Comparison of ENCODE assay signal across 12 cellular contexts in the genomic region with DNA sequence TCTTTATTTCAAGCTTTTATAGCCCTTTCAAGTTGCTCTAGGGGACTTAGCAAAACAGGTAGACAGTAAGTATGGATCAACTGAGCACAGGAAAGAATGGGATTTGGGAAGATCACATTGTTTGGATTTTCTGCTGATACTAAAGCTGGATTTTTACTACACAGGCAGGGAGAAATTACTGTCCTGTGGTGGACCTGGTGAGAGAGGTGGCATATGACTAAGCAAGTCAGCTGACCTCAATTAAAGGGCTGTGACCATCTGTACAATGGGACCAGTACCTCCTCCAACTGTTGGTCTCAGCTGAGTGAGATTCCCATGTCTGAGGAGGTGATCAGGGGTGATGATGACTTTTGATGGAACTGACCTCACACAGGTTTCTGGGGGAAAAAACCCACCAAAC. TPM values are rescaled to one million over a fixed set of nuclear protein-coding genes. Genes with fewer than 3 reads are reported as not detected.
DNase-seq lines count a peak whose midpoint lies in the region; ATAC-seq and TF ChIP-seq lines count a peak whose summit lies in the region.
"Had no signal": no experiment of that assay in that cellular context is flagged by ENCODE, and none has a peak within 500 bp of the region (broad histone marks: within the 10 kb centered on the region; RNA-seq: fewer than 3 reads in every experiment).

No MANE protein-coding gene starts in this region.

- no peaks in the 10 kb centered on the region for H3K36me3 ChIP-seq in cardiac muscle cell
- H3K36me3 ChIP-seq: brain microvascular endothelial cell, tibial artery had no signal

- peak overlapping the region; percentile 82 for H3K27ac ChIP-seq in cardiac muscle cell
- H3K27ac ChIP-seq in right cardiac atrium (ENCODE audit: low read length) = no peak overlapping the region
- H3K27ac ChIP-seq: brain microvascular endothelial cell, tibial artery had no signal

- H3K9me3 ChIP-seq in cardiac muscle cell (ENCODE audit: low read depth) (no peaks in the 10 kb centered on the region), right cardiac atrium (ENCODE audit: control insufficient read depth, low read length) (no peaks in the 10 kb centered on the region)
- H3K9me3 ChIP-seq: tibial artery had no signal

- peaks cover 51% of the 10 kb centered on the region for H3K4me1 ChIP-seq in cardiac muscle cell (ENCODE audit: low read depth)
- peaks cover 9% of the 10 kb centered on the region for H3K4me1 ChIP-seq in right cardiac atrium (ENCODE audit: control insufficient read depth, insufficient read depth, low read length)

- no peak overlapping the region for H3K4me3 ChIP-seq in cardiac muscle cell
- no peak overlapping the region for H3K4me3 ChIP-seq in right cardiac atrium (ENCODE audit: low read length)
- H3K4me3 ChIP-seq: tibial artery had no signal

- DNase-seq in cardiac muscle cell (ENCODE audit: low read depth in 1 of 2, low spot score in 1 of 2) (no peak), right cardiac atrium (no peak), OCI-M1 (lab: John Stamatoyannopoulos, UW) (peak; percentile 53), kidney tubule cell (ENCODE audit: low spot score) (peak; percentile 44), amygdala (lab: John Stamatoyannopoulos, UW) (no peak), NCI-H2227 treated with DMSO at 0.1 percent for 48 hours (lab: John Stamatoyannopoulos, UW) (no peak), T-helper 9 cell (no peak), HuH-7 (ENCODE audit: low spot score) (no peak)
- DNase-seq: activated T-cell treated with anti-CD3 and anti-CD28 coated beads, Interleukin-2, amount 50 U/mL, for 1 hour; brain microvascular endothelial cell; NCI-H2081 treated with DMSO at 0.1 percent for 48 hours; tibial artery had no signal

- intact Hi-C loops in right cardiac atrium (cut with DNase I) = no loop called here

- TF ChIP-seq CTCF in cardiac muscle cell (IDR thresholded peaks at IDR 0.05; ENCODE audit: low read depth, low read length) = no peak

- H3K27me3 ChIP-seq in cardiac muscle cell = no peaks in the 10 kb centered on the region
- H3K27me3 ChIP-seq in right cardiac atrium (ENCODE audit: control insufficient read depth, insufficient read depth) = no peaks in the 10 kb centered on the region
- H3K27me3 ChIP-seq: brain microvascular endothelial cell, tibial artery had no signal

- ATAC-seq in right cardiac atrium = no peak

RNA-seq across cellular contexts. Expression of gene RREB1, which starts 28.0 kb away (rescaled TPM):
- 30.5 and 55.3 TPM in 2 replicates for total RNA-seq in cardiac muscle cell
- polyA plus RNA-seq in cardiac muscle cell = 15.4 and 22.1 TPM in 2 replicates
- 10 to 100 TPM; 35.3 to 40.4 (median 38.0) TPM for total RNA-seq in right cardiac atrium
- 7.8 TPM for polyA plus RNA-seq in right cardiac atrium

Comparison
In these comparisons a context has a peak if more than half of its experiments do, and no peak if none do; other contexts are left out.
1. DNase-seq: peak in OCI-M1 (single experiment) and kidney tubule cell (single experiment); none in cardiac muscle cell (0 of 2), right cardiac atrium (0 of 3), amygdala (0 of 56), NCI-H2227 treated with DMSO at 0.1 percent for 48 hours (single experiment), T-helper 9 cell (single experiment) and HuH-7 (single experiment).